26 cellular contexts compared by ENCODE assay signal in genomic region chr13:51156666-51157065, GRCh38. TPM values are rescaled to one million over a fixed set of nuclear protein-coding genes. Genes with fewer than 3 reads are reported as not detected.
A peak's percentile ranks its signal among the peaks of the same experiment; 100 is the strongest.
DNase-seq lines count a peak whose midpoint lies in the region; ATAC-seq lines count a peak whose summit lies in the region.
"Had no signal": no experiment of that assay in that cellular context is flagged by ENCODE, and none has a peak within 500 bp of the region (broad histone marks: within the 10 kb centered on the region; RNA-seq: fewer than 3 reads in every experiment).

No MANE protein-coding gene starts in this region.

- H3K36me3 ChIP-seq in naive thymus-derived CD4-positive, alpha-beta T cell (ENCODE audit: control insufficient read depth in 2 of 3, insufficient read depth in 3 of 3, low read length in 3 of 3): no peaks in the 10 kb centered on the region

- H3K4me1 ChIP-seq in naive thymus-derived CD4-positive, alpha-beta T cell (ENCODE audit: control insufficient read depth in 2 of 2, insufficient read depth in 2 of 2, low read length in 2 of 2): no peaks in the 10 kb centered on the region

- no peaks in the 10 kb centered on the region for H3K36me3 Mint-ChIP-seq in naive thymus-derived CD4-positive, alpha-beta T cell

- H3K4me3 Mint-ChIP-seq in naive thymus-derived CD4-positive, alpha-beta T cell: no peak overlapping the region
- H3K4me3 Mint-ChIP-seq: T-helper 17 cell had no signal

- H3K4me3 ChIP-seq in naive thymus-derived CD4-positive, alpha-beta T cell (ENCODE audit: low read length): no peak overlapping the region
- H3K4me3 ChIP-seq: K562 had no signal

- H3K9me3 ChIP-seq in naive thymus-derived CD4-positive, alpha-beta T cell (ENCODE audit: control insufficient read depth in 2 of 3, low read length in 3 of 3): no peaks in the 10 kb centered on the region
- H3K9me3 ChIP-seq: SK-N-SH had no signal

- peaks cover 0 to 23% (median 9%) of the 10 kb centered on the region in 5 donors for H3K27me3 Mint-ChIP-seq in naive thymus-derived CD4-positive, alpha-beta T cell

- H3K27ac ChIP-seq in naive thymus-derived CD4-positive, alpha-beta T cell (ENCODE audit: low read depth, low read length): no peak overlapping the region

- ATAC-seq in left ventricle myocardium superior: no peak
- ATAC-seq in GM18868 (IDR thresholded peaks at IDR 0.05; ENCODE audit: unreplicated experiment): no peak
- ATAC-seq in naive thymus-derived CD4-positive, alpha-beta T cell: no peak
- ATAC-seq: HepG2, K562, T-helper 17 cell had no signal

- H3K4me1 Mint-ChIP-seq in naive thymus-derived CD4-positive, alpha-beta T cell: peaks cover 0 to 10% (median 0%) of the 10 kb centered on the region in 7 donors

- POLR2A ChIA-PET in naive thymus-derived CD4-positive, alpha-beta T cell (lab: Charles Lee): no interaction called here

- CTCF ChIA-PET in naive thymus-derived CD4-positive, alpha-beta T cell (lab: Charles Lee): no interaction called here

- intact Hi-C loops in left ventricle myocardium superior (cut with micrococcal nuclease): no loop called here
- intact Hi-C loops in naive thymus-derived CD4-positive, alpha-beta T cell (cut with micrococcal nuclease): no loop called here

- H3K27ac Mint-ChIP-seq in naive thymus-derived CD4-positive, alpha-beta T cell: no peak overlapping the region
- H3K27ac Mint-ChIP-seq: T-helper 17 cell had no signal

- H3K27me3 ChIP-seq in naive thymus-derived CD4-positive, alpha-beta T cell (ENCODE audit: control insufficient read depth in 2 of 2, insufficient read depth in 2 of 2, low read length in 2 of 2): no peaks in the 10 kb centered on the region

- DNase-seq in NCI-H2107 treated with DMSO at 0.1 percent for 48 hours (lab: John Stamatoyannopoulos, UW; ENCODE audit: unreplicated experiment) (peak; percentile 33), NCI-H2107 (lab: John Stamatoyannopoulos, UW) (no peak), NCI-H146 treated with DMSO at 0.1 percent for 48 hours (lab: John Stamatoyannopoulos, UW; ENCODE audit: unreplicated experiment) (peak; percentile 9), NCI-H748 treated with DMSO at 0.1 percent for 48 hours (lab: John Stamatoyannopoulos, UW) (peak; percentile 8), left ventricle myocardium superior (no peak), amygdala (lab: John Stamatoyannopoulos, UW) (no peak)
- DNase-seq in naive thymus-derived CD4-positive, alpha-beta T cell: no peak
- DNase-seq: 8988T, ACHN, DMS153, GOT3, Kasumi-1, MV-4-11, NCI-H1105, NCI-H1436 treated with DMSO at 0.1 percent for 48 hours, NCI-H2029, NCI-H446 treated with DMSO at 0.1 percent for 48 hours, NCI-H774, SK-N-SH, T-helper 17 cell had no signal

- no peaks in the 10 kb centered on the region for H3K9me3 Mint-ChIP-seq in naive thymus-derived CD4-positive, alpha-beta T cell

RNA-seq across cellular contexts. Expression of gene C13orf42, which starts 45.6 kb away (rescaled TPM):
- total RNA-seq in left ventricle myocardium superior: not detected
- total RNA-seq in naive thymus-derived CD4-positive, alpha-beta T cell: not detected
- not detected for polyA plus RNA-seq in naive thymus-derived CD4-positive, alpha-beta T cell
- total RNA-seq: HepG2, HT1080, M059J, T-helper 17 cell had no signal
- polyA plus RNA-seq: BJ, HepG2, K562, SK-N-SH had no signal

Comparison
In these comparisons a context has a peak if more than half of its experiments do, and no peak if none do; other contexts are left out.
1. DNase-seq: peak in NCI-H2107 treated with DMSO at 0.1 percent for 48 hours (single experiment), NCI-H146 treated with DMSO at 0.1 percent for 48 hours (single experiment) and NCI-H748 treated with DMSO at 0.1 percent for 48 hours (single experiment); none in NCI-H2107 (single experiment), left ventricle myocardium superior (single experiment), naive thymus-derived CD4-positive, alpha-beta T cell (0 of 9) and amygdala (0 of 56).